In the genomic region with DNA sequence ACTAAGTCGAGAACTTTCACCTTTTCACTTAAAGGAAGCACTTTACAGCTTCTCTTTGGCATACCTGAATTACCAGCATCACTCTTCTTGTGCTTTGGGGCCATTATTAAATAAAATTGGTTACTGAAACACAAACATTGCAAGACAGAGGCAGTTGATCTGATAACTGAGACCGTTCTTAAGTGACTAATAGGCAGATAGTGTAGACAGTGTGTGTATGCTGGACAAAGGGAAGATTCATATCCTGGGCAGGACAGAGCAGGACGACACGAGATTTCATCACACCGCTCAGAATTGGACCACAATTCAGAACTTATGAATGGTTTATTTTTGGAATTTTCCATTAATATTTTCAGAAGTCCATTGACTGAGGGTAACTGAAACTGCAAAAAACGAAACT, we compare ENCODE assay signal across 18 cellular contexts.
A peak's percentile ranks its signal among the peaks of the same experiment; 100 is the strongest.
DNase-seq lines count a peak whose midpoint lies in the region; ATAC-seq, FAIRE-seq and TF ChIP-seq lines count a peak whose summit lies in the region.
"Had no signal": no experiment of that assay in that cellular context is flagged by ENCODE, and none has a peak within 500 bp of the region (broad histone marks: within the 10 kb centered on the region; RNA-seq: fewer than 3 reads in every experiment).

No MANE protein-coding gene starts in this region.

- no peaks in the 10 kb centered on the region for H3K27me3 ChIP-seq in osteoblast (ENCODE audit: insufficient read depth, low read length)
- H3K27me3 ChIP-seq: SJCRH30 had no signal

- no peaks in the 10 kb centered on the region for H3K36me3 ChIP-seq in osteoblast (ENCODE audit: insufficient read depth, low read length)

- H3K9me3 ChIP-seq in osteoblast (ENCODE audit: low read depth, low read length), result no peaks in the 10 kb centered on the region
- H3K9me3 ChIP-seq: SJCRH30 had no signal

- peak overlapping the region; percentile 60 for H3K4me2 ChIP-seq in osteoblast (ENCODE audit: insufficient read depth, low read length)
- H3K4me2 ChIP-seq: KMS-11 had no signal

- H3K79me2 ChIP-seq in osteoblast (ENCODE audit: insufficient read depth, low read length), result peaks cover 21% of the 10 kb centered on the region

- peaks cover 52% of the 10 kb centered on the region for H3K4me1 ChIP-seq in osteoblast (ENCODE audit: insufficient read depth, low read length)

- peak overlapping the region; percentile 31 for H3K27ac ChIP-seq in osteoblast (ENCODE audit: low read depth, low read length)
- H3K27ac ChIP-seq: C4-2B, KMS-11, SJCRH30 had no signal

- no peak for TF ChIP-seq POLR2A in H54 (IDR thresholded peaks at IDR 0.05; ENCODE audit: low read depth, low read length)

- H3K4me3 ChIP-seq in osteoblast (ENCODE audit: insufficient read depth, low read length), result peak overlapping the region; percentile 37
- H3K4me3 ChIP-seq: SJCRH30 had no signal

- ATAC-seq in SK-N-SH treated with all-trans-retinoic acid at 6 μM for 48 hours (peak; percentile 72), HG03139 (IDR thresholded peaks at IDR 0.05; ENCODE audit: unreplicated experiment) (no peak)
- ATAC-seq: left colon had no signal

- DNase-seq in H54 (ENCODE audit: insufficient read length, low spot score), result no peak
- DNase-seq in fibroblast of gingiva (ENCODE audit: low read depth), result peak; percentile 73
- DNase-seq in osteoblast (ENCODE audit: insufficient read length, low spot score, missing footprints), result no peak
- no peak for DNase-seq in NCI-H2107 (lab: John Stamatoyannopoulos, UW)
- no peak for DNase-seq in GM03348 (ENCODE audit: low spot score)
- DNase-seq in effector CD8-positive, alpha-beta T cell (lab: John Stamatoyannopoulos, UW), result no peak
- DNase-seq: activated naive CD4-positive, alpha-beta T cell treated with anti-CD3 and anti-CD28 coated beads, Interleukin-2, amount 50 U/mL, for 16 hours; DND-41; head of caudate nucleus; left colon; NCI-H1694 treated with DMSO at 0.1 percent for 48 hours; NCI-H748 treated with DMSO at 0.1 percent for 48 hours; SJCRH30; small intestine had no signal

- FAIRE-seq in H54 (lab: Jason Lieb, UNC), result peak; percentile 27
- FAIRE-seq: small intestine had no signal

- H4K20me1 ChIP-seq in osteoblast (ENCODE audit: insufficient read depth, low read length), result no peaks in the 10 kb centered on the region

- no peak for TF ChIP-seq CTCF in osteoblast (IDR thresholded peaks at IDR 0.05; ENCODE audit: extremely low read depth, low read depth, low read length)

- H2AFZ ChIP-seq in osteoblast (ENCODE audit: low read length), result no peak overlapping the region

TF ChIP-seq in SK-N-SH treated with all-trans-retinoic acid at 6 μM for 48 hours, 23 proteins besides CTCF, POLR2A, EP300 and RAD21:
- TF ChIP-seq ZNF8 (CRISPR knock-in tag; IDR thresholded peaks at IDR 0.05), result peak; percentile 53; the same call in 1 of the 2 replicates
- no peak for TF ChIP-seq CSDC2 (CRISPR knock-in tag; IDR thresholded peaks at IDR 0.05)
- TF ChIP-seq ISL1 (CRISPR knock-in tag; IDR thresholded peaks at IDR 0.05), result peak; percentile 73
- no peak for TF ChIP-seq GLIS3 (CRISPR knock-in tag; IDR thresholded peaks at IDR 0.05)
